In genomic region chr5:180849827-180850226, GRCh38 we compare ENCODE assay signal across 2 cellular contexts.
TF ChIP-seq lines count a peak whose summit lies in the region.

No MANE protein-coding gene starts in this region.

TF ChIP-seq in GM12878, 131 proteins besides CTCF, POLR2A, EP300 and RAD21:
- TF ChIP-seq NFIC (IDR thresholded peaks at IDR 0.05; ENCODE audit: low read depth, low read length) (no peak), MEF2B (IDR thresholded peaks at IDR 0.05; ENCODE audit: partially characterized antibody, poor library complexity, severe bottlenecking) (peak; percentile 67), RB1 (IDR thresholded peaks at IDR 0.05; ENCODE audit: borderline replicate concordance) (no peak)

TF ChIP-seq in HepG2, 621 proteins besides CTCF, POLR2A, EP300 and RAD21:
- TF ChIP-seq E2F2 (CRISPR knock-in tag; IDR thresholded peaks at IDR 0.05; ENCODE audit: borderline replicate concordance): no peak
- no peak for TF ChIP-seq NRL (CRISPR knock-in tag; IDR thresholded peaks at IDR 0.05; ENCODE audit: borderline replicate concordance)
- no peak for TF ChIP-seq CAMTA2 (CRISPR knock-in tag; IDR thresholded peaks at IDR 0.05; ENCODE audit: borderline replicate concordance)
- no peak for TF ChIP-seq ZNF558 (CRISPR knock-in tag; IDR thresholded peaks at IDR 0.05; ENCODE audit: borderline replicate concordance)
- no peak for TF ChIP-seq MLLT10 (CRISPR knock-in tag; IDR thresholded peaks at IDR 0.05)
- no peak for TF ChIP-seq ZNF343 (CRISPR knock-in tag; IDR thresholded peaks at IDR 0.05)
- TF ChIP-seq E2F1 (CRISPR knock-in tag; IDR thresholded peaks at IDR 0.05): no peak
- no peak for TF ChIP-seq SIN3A (IDR thresholded peaks at IDR 0.05; ENCODE audit: borderline replicate concordance, low read depth, low read length)
